Comparison of ENCODE assay signal across 15 cellular contexts in genomic region chr2:232386740-232387450, GRCh38. TPM values are rescaled to one million over a fixed set of nuclear protein-coding genes. Genes with fewer than 3 reads are reported as not detected.
DNase-seq lines count a peak whose midpoint lies in the region; ATAC-seq, FAIRE-seq and TF ChIP-seq lines count a peak whose summit lies in the region.
"Had no signal": no experiment of that assay in that cellular context is flagged by ENCODE, and none has a peak within 500 bp of the region (broad histone marks: within the 10 kb centered on the region; RNA-seq: fewer than 3 reads in every experiment).

No MANE protein-coding gene starts in this region.

- no peak overlapping the region for H3K4me3 Mint-ChIP-seq in natural killer cell
- no peak overlapping the region for H3K4me3 Mint-ChIP-seq in natural killer cell treated with Interleukin-12 subunit alpha and Interleukin-12 subunit beta and Interleukin-15 and Interleukin-18, amount 100 ng/mL, for 72 hours

- no peak for TF ChIP-seq POLR2A in H54 (IDR thresholded peaks at IDR 0.05; ENCODE audit: low read depth, low read length)

- WGBS in iPS DF 6.9 (ENCODE audit: insufficient coverage, insufficient read length) = no CpG with 5 or more reads among the region's 75 CpGs

- H3K27ac Mint-ChIP-seq in natural killer cell = no peak overlapping the region
- H3K27ac Mint-ChIP-seq in natural killer cell treated with Interleukin-12 subunit alpha and Interleukin-12 subunit beta and Interleukin-15 and Interleukin-18, amount 100 ng/mL, for 72 hours = no peak overlapping the region
- H3K27ac Mint-ChIP-seq: stimulated activated naive B cell treated with anti-CD40 and anti-IgM and Interleukin-4, amounts not matched to agents 10 μg/mL and 1 μg/mL and 100 μg/mL, for 72 hours had no signal

- peaks cover 22 to 44% of the 10 kb centered on the region in 2 donors for H3K27me3 Mint-ChIP-seq in natural killer cell (ENCODE audit: low read depth in 2 of 2)
- H3K27me3 Mint-ChIP-seq in natural killer cell treated with Interleukin-12 subunit alpha and Interleukin-12 subunit beta and Interleukin-15 and Interleukin-18, amount 100 ng/mL, for 72 hours = peaks cover 33 to 39% of the 10 kb centered on the region in 2 donors

- peak; percentile 84 for DNase-seq in ELF-1 (ENCODE audit: low read depth, low spot score)
- DNase-seq in iPS DF 6.9 (ENCODE audit: low read depth, low spot score) = no peak
- no peak for DNase-seq in medulla oblongata (ENCODE audit: extremely low spot score)
- DNase-seq in H54 (ENCODE audit: insufficient read length, low spot score) = no peak
- no peak for DNase-seq in natural killer cell
- DNase-seq in natural killer cell treated with Interleukin-12 subunit alpha and Interleukin-12 subunit beta and Interleukin-15 and Interleukin-18, amount 100 ng/mL, for 72 hours (ENCODE audit: low spot score) = no peak
- DNase-seq: activated CD4-positive, alpha-beta T cell treated with anti-CD3 and anti-CD28 coated beads, Interleukin-2, amount 50 U/mL, for 48 hours; NCI-H1694 treated with DMSO at 0.1 percent for 48 hours; stimulated activated naive B cell treated with anti-CD40 and anti-IgM and Interleukin-4, amounts not matched to agents 10 μg/mL and 1 μg/mL and 100 μg/mL, for 72 hours had no signal

- TF ChIP-seq CTCF in parathyroid adenoma (IDR thresholded peaks at IDR 0.05) (no peak), natural killer cell (IDR thresholded peaks at IDR 0.05) (no peak)

- H3K4me1 ChIP-seq in iPS DF 6.9 (ENCODE audit: control insufficient read depth, insufficient read depth, low read length) (peaks cover 4% of the 10 kb centered on the region), parathyroid adenoma (no peaks in the 10 kb centered on the region)

- H3K27me3 ChIP-seq in iPS DF 6.9 (ENCODE audit: control insufficient read depth, insufficient read depth, low read length) = peaks cover 30% of the 10 kb centered on the region
- peaks cover 7% of the 10 kb centered on the region for H3K27me3 ChIP-seq in parathyroid adenoma (ENCODE audit: control insufficient read depth, insufficient read depth, low read length)
- H3K27me3 ChIP-seq: ovary had no signal

- ATAC-seq in SK-N-SH treated with all-trans-retinoic acid at 6 μM for 48 hours = peak; percentile 22
- ATAC-seq in natural killer cell = no peak
- ATAC-seq in natural killer cell treated with Interleukin-12 subunit alpha and Interleukin-12 subunit beta and Interleukin-15 and Interleukin-18, amount 100 ng/mL, for 72 hours = no peak

- no peak overlapping the region for H3K9ac ChIP-seq in parathyroid adenoma

- H3K9me3 ChIP-seq in iPS DF 6.9 (ENCODE audit: control insufficient read depth, insufficient read depth, low read length) (no peaks in the 10 kb centered on the region), parathyroid adenoma (ENCODE audit: control insufficient read depth, low read length) (no peaks in the 10 kb centered on the region)
- H3K9me3 ChIP-seq: ovary had no signal

- H3K4me1 Mint-ChIP-seq in natural killer cell = no peaks in the 10 kb centered on the region
- no peaks in the 10 kb centered on the region for H3K4me1 Mint-ChIP-seq in natural killer cell treated with Interleukin-12 subunit alpha and Interleukin-12 subunit beta and Interleukin-15 and Interleukin-18, amount 100 ng/mL, for 72 hours (ENCODE audit: low read depth in 2 of 2)

- intact Hi-C loops in natural killer cell (cut with micrococcal nuclease) = no loop called here

- H3K36me3 ChIP-seq in iPS DF 6.9 (ENCODE audit: control insufficient read depth, insufficient read depth, low read length) (no peaks in the 10 kb centered on the region), parathyroid adenoma (ENCODE audit: control insufficient read depth, insufficient read depth, low read length) (no peaks in the 10 kb centered on the region)
- H3K36me3 ChIP-seq: ovary had no signal

- peak overlapping the region; percentile 3 for H3K4me2 ChIP-seq in parathyroid adenoma (ENCODE audit: low read length)

- H2AFZ ChIP-seq in parathyroid adenoma = peak overlapping the region; percentile 33

- H3K79me2 ChIP-seq in parathyroid adenoma = no peaks in the 10 kb centered on the region

- H3K4me3 ChIP-seq in iPS DF 6.9 (ENCODE audit: low read length) = peak overlapping the region; percentile 48; the same call in 1 of the 2 replicates
- H3K4me3 ChIP-seq in parathyroid adenoma (ENCODE audit: low read depth, low read length) = no peak overlapping the region
- H3K4me3 ChIP-seq: ovary had no signal

- no peak for FAIRE-seq in H54 (lab: Jason Lieb, UNC)

- no peaks in the 10 kb centered on the region for H3K9me3 Mint-ChIP-seq in natural killer cell
- H3K9me3 Mint-ChIP-seq in natural killer cell treated with Interleukin-12 subunit alpha and Interleukin-12 subunit beta and Interleukin-15 and Interleukin-18, amount 100 ng/mL, for 72 hours = no peaks in the 10 kb centered on the region

- no peaks in the 10 kb centered on the region for H3K36me3 Mint-ChIP-seq in natural killer cell
- H3K36me3 Mint-ChIP-seq in natural killer cell treated with Interleukin-12 subunit alpha and Interleukin-12 subunit beta and Interleukin-15 and Interleukin-18, amount 100 ng/mL, for 72 hours = no peaks in the 10 kb centered on the region

- H3K27ac ChIP-seq in iPS DF 6.9 (ENCODE audit: low read length) (no peak overlapping the region), parathyroid adenoma (no peak overlapping the region)
- H3K27ac ChIP-seq: C4-2B, ovary had no signal

TF ChIP-seq in SK-N-SH treated with all-trans-retinoic acid at 6 μM for 48 hours, 23 proteins besides CTCF, POLR2A, EP300 and RAD21:
- TF ChIP-seq CSDC2 (CRISPR knock-in tag; IDR thresholded peaks at IDR 0.05) = no peak
- no peak for TF ChIP-seq ARNTL (CRISPR knock-in tag; IDR thresholded peaks at IDR 0.05; ENCODE audit: borderline replicate concordance, low read depth)

RNA-seq across cellular contexts. Expression of gene ALPP, which starts 8.3 kb away (rescaled TPM):
- under 1 TPM in 1 of 3 donors, not detected in 2; 0.30 TPM for total RNA-seq in natural killer cell
- not detected for total RNA-seq in natural killer cell treated with Interleukin-12 subunit alpha and Interleukin-12 subunit beta and Interleukin-15 and Interleukin-18, amount 100 ng/mL, for 72 hours
- total RNA-seq: kidney epithelial cell; T-helper 1 cell treated with Interleukin-12 subunit alpha and Interleukin-12 subunit beta and Interleukin-4 antibody, amounts not matched to agents 30 ng/mL and 1 ng/mL, for 36 hours had no signal

RNA-seq across cellular contexts. Expression of gene ALPG, which starts 19.7 kb away (rescaled TPM):
- not detected for total RNA-seq in natural killer cell
- not detected for total RNA-seq in natural killer cell treated with Interleukin-12 subunit alpha and Interleukin-12 subunit beta and Interleukin-15 and Interleukin-18, amount 100 ng/mL, for 72 hours
- total RNA-seq: kidney epithelial cell; T-helper 1 cell treated with Interleukin-12 subunit alpha and Interleukin-12 subunit beta and Interleukin-4 antibody, amounts not matched to agents 30 ng/mL and 1 ng/mL, for 36 hours had no signal
